In the genomic region with DNA sequence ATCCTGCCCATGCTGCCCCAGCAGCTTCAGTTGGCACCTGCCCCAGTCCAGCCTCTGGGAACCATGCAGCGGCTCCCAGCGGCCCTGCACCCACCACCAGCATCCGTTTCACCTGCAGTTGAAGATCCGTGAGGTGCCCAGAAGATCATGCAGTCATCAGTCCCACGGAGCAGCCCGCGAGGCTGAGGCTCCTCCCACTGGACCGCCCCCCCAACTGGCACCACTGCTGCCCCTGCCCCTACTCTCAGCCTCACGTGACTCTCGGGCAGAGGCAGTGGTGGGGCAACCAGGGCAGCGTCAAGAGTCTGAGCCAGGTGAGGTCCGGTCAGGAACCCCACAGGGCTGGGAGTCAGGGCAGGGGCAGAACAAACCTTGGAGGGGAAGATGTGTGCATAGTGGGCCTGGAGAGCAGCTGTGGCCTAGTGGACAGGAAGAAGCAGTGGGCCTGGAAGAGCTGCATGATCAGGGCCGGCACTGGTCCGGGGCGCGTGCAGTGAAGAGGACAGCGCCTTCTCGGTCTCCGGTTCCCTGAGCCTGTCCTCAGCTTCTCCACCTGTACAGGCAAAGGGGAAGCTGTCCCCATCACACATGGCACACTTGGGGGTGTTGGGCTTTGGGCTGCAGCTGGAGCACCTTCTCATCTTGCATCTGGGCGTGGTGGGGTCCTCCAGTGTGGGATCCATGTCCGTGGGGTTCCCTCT, we compare ENCODE assay signal across 10 cellular contexts. TPM values are rescaled to one million over a fixed set of nuclear protein-coding genes. Genes with fewer than 3 reads are reported as not detected.
"Had no signal": no experiment of that assay in that cellular context is flagged by ENCODE, and none has a peak within 500 bp of the region (broad histone marks: within the 10 kb centered on the region; RNA-seq: fewer than 3 reads in every experiment).

No MANE protein-coding gene starts in this region.

RNA-seq across cellular contexts. Expression of a gene that starts 31.1 kb away (rescaled TPM):
- total RNA-seq: stomach, subcutaneous adipose tissue, temporal lobe, thoracic aorta, thyroid gland, tibial nerve, transverse colon, urinary bladder, uterus, vagina had no signal
